23 cellular contexts compared by ENCODE assay signal in the genomic region with DNA sequence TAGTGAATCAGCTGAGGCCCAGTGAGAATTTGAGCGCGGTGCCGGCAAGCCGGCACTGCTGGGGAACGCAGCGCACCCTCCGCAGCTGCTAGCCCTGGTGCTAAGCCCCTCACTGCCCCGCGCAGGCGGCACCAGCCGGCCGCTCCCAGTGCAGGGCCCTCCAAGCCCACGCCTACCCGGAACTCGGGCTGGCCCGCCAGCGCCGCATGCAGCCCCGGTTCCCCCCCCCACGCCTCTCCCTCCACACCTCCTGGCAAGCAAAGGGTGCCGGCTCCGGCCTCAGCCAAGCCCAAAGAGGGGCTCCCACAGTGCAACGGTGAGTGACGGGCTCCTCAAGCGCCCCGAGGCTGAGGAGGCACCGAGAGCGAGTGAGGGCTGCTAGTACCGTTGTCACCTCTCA. TPM values are rescaled to one million over a fixed set of nuclear protein-coding genes. Genes with fewer than 3 reads are reported as not detected.
DNase-seq lines count a peak whose midpoint lies in the region; TF ChIP-seq lines count a peak whose summit lies in the region.
"Had no signal": no experiment of that assay in that cellular context is flagged by ENCODE, and none has a peak within 500 bp of the region (broad histone marks: within the 10 kb centered on the region; RNA-seq: fewer than 3 reads in every experiment).

No MANE protein-coding gene starts in this region.

- no peak overlapping the region for H2BK5ac ChIP-seq in neuronal stem cell (ENCODE audit: low read length)

- no peak overlapping the region for H3K27ac ChIP-seq in neuronal stem cell (replicated peaks; ENCODE audit: low read length)
- no peak overlapping the region for H3K27ac ChIP-seq in prostate gland
- H3K27ac ChIP-seq: A549; BLaER1 treated with 17β-estradiol and CSF1 and Interleukin-3, amounts not matched to agents 10 nM and 100 nM; GM23248 had no signal

- H3K4me3 Mint-ChIP-seq in activated T-cell treated with anti-CD3 and anti-CD28 coated beads, Interleukin-2, amount 50 U/mL, for 24 hours, result no peak overlapping the region
- no peak overlapping the region for H3K4me3 Mint-ChIP-seq in type B pancreatic cell
- H3K4me3 Mint-ChIP-seq: CD14-positive monocyte; CD4-positive, alpha-beta T cell; CD8-positive, alpha-beta memory T cell; H9 had no signal

- H3K14ac ChIP-seq in neuronal stem cell (ENCODE audit: low read length), result no peak overlapping the region

- no peaks in the 10 kb centered on the region for H3K79me1 ChIP-seq in neuronal stem cell (ENCODE audit: low read depth, low read length)

- no peak overlapping the region for H3K4me2 ChIP-seq in neuronal stem cell (ENCODE audit: insufficient read depth, low read length, poor library complexity, severe bottlenecking)
- H3K4me2 ChIP-seq: A549; BLaER1 treated with 17β-estradiol and CSF1 and Interleukin-3, amounts not matched to agents 10 nM and 100 nM had no signal

- no CpG with 5 or more reads among the region's 29 CpGs for WGBS in neuronal stem cell (ENCODE audit: extremely low coverage in 2 of 2, insufficient read length in 2 of 2, insufficient replicate concordance in 1 of 2), 2 donors
- 87% methylated on average over 29 of the region's 29 CpGs for WGBS in prostate gland

- no peak overlapping the region for H2AFZ ChIP-seq in neuronal stem cell (ENCODE audit: low read length)
- H2AFZ ChIP-seq: GM23248 had no signal

- H3K9me3 Mint-ChIP-seq in activated T-cell treated with anti-CD3 and anti-CD28 coated beads, Interleukin-2, amount 50 U/mL, for 24 hours, result no peaks in the 10 kb centered on the region
- no peaks in the 10 kb centered on the region for H3K9me3 Mint-ChIP-seq in type B pancreatic cell
- H3K9me3 Mint-ChIP-seq: CD4-positive, alpha-beta T cell; CD8-positive, alpha-beta memory T cell; H9 had no signal

- intact Hi-C loops in prostate gland (cut with DNase I), result no loop called here

- no peak overlapping the region for H4K8ac ChIP-seq in neuronal stem cell (ENCODE audit: low read depth, low read length)

- DNase-seq in activated T-cell treated with anti-CD3 and anti-CD28 coated beads, Interleukin-2, amount 50 U/mL, for 24 hours, result peak; percentile 5
- DNase-seq in activated T-cell treated with anti-CD3 and anti-CD28 coated beads for 4 hours (no peak), islet precursor cell (peak; percentile 37), neuronal stem cell (ENCODE audit: low spot score) (no peak), type B pancreatic cell (ENCODE audit: extremely low spot score, unreplicated experiment) (peak; percentile 62), prostate gland (ENCODE audit: low spot score) (no peak), germinal center (ENCODE audit: low spot score) (no peak)
- DNase-seq: 8988T; ACHN; AML-193; BE2C; CD4-positive, alpha-beta T cell; CD8-positive, alpha-beta memory T cell; DMS 273 treated with DMSO at 0.1 percent for 48 hours; DMS79; EL; GDM1; GM23248; H9 had no signal

- no peak overlapping the region for H3K23ac ChIP-seq in neuronal stem cell (ENCODE audit: low read depth, low read length, poor library complexity)

- peak overlapping the region; percentile 11 for H2BK12ac ChIP-seq in neuronal stem cell (ENCODE audit: low read length)

- no peak for TF ChIP-seq CTCF in type B pancreatic cell (conservative IDR thresholded peaks at IDR 0.05)
- TF ChIP-seq CTCF in prostate gland (IDR thresholded peaks at IDR 0.05), result no peak

- no peak overlapping the region for H3K4ac ChIP-seq in neuronal stem cell (ENCODE audit: low read length)

- no peaks in the 10 kb centered on the region for H3K4me1 Mint-ChIP-seq in activated T-cell treated with anti-CD3 and anti-CD28 coated beads, Interleukin-2, amount 50 U/mL, for 24 hours (ENCODE audit: low read depth)
- peaks cover 8% of the 10 kb centered on the region for H3K4me1 Mint-ChIP-seq in type B pancreatic cell (ENCODE audit: unreplicated experiment)
- H3K4me1 Mint-ChIP-seq: CD8-positive, alpha-beta memory T cell had no signal

- no peaks in the 10 kb centered on the region for H3K36me3 ChIP-seq in neuronal stem cell (replicated peaks in 1 of 2; ENCODE audit: control insufficient read depth in 2 of 2, insufficient read depth in 2 of 2, low read length in 2 of 2)
- H3K36me3 ChIP-seq in prostate gland, result no peaks in the 10 kb centered on the region
- H3K36me3 ChIP-seq: BE2C; BLaER1 treated with 17β-estradiol and CSF1 and Interleukin-3, amounts not matched to agents 10 nM and 100 nM had no signal

- peaks cover 15% of the 10 kb centered on the region for H3K27me3 Mint-ChIP-seq in activated T-cell treated with anti-CD3 and anti-CD28 coated beads, Interleukin-2, amount 50 U/mL, for 24 hours
- peaks cover 4% of the 10 kb centered on the region for H3K27me3 Mint-ChIP-seq in type B pancreatic cell

- H3K9me3 ChIP-seq in neuronal stem cell (replicated peaks in 1 of 2; ENCODE audit: control insufficient read depth in 2 of 2, insufficient read depth in 1 of 2, low read depth in 1 of 2, low read length in 2 of 2) (peaks cover 0 to 1% of the 10 kb centered on the region in 2 donors), prostate gland (no peaks in the 10 kb centered on the region)
- H3K9me3 ChIP-seq: A549, BE2C had no signal

- no peak overlapping the region for H3K18ac ChIP-seq in neuronal stem cell (ENCODE audit: low read length)

- H3K9ac ChIP-seq in neuronal stem cell (ENCODE audit: low read depth, low read length, poor library complexity), result no peak overlapping the region
- H3K9ac ChIP-seq: BLaER1 treated with 17β-estradiol and CSF1 and Interleukin-3, amounts not matched to agents 10 nM and 100 nM; GM23248 had no signal

- H3K4me3 ChIP-seq in neuronal stem cell (ENCODE audit: low read length in 2 of 2) (no peak overlapping the region), prostate gland (no peak overlapping the region)
- H3K4me3 ChIP-seq: A549; BLaER1 treated with 17β-estradiol and CSF1 and Interleukin-3, amounts not matched to agents 10 nM and 100 nM; GM12878; GM23248 had no signal

- no peak overlapping the region for H2AK5ac ChIP-seq in neuronal stem cell (ENCODE audit: low read depth, low read length)

- H3K36me3 Mint-ChIP-seq in activated T-cell treated with anti-CD3 and anti-CD28 coated beads, Interleukin-2, amount 50 U/mL, for 24 hours (ENCODE audit: low read depth), result no peaks in the 10 kb centered on the region
- no peaks in the 10 kb centered on the region for H3K36me3 Mint-ChIP-seq in type B pancreatic cell
- H3K36me3 Mint-ChIP-seq: CD14-positive monocyte; CD8-positive, alpha-beta memory T cell had no signal

- no peak overlapping the region for H2BK15ac ChIP-seq in neuronal stem cell (ENCODE audit: low read length)

- H3K27ac Mint-ChIP-seq in activated T-cell treated with anti-CD3 and anti-CD28 coated beads, Interleukin-2, amount 50 U/mL, for 24 hours, result no peak overlapping the region
- H3K27ac Mint-ChIP-seq in type B pancreatic cell, result no peak overlapping the region
- H3K27ac Mint-ChIP-seq: CD14-positive monocyte; CD4-positive, alpha-beta T cell; CD8-positive, alpha-beta memory T cell; H9 had no signal

- TF ChIP-seq POLR2A in prostate gland (IDR thresholded peaks at IDR 0.05), result no peak

- H3K4me1 ChIP-seq in neuronal stem cell (ENCODE audit: control insufficient read depth in 2 of 2, insufficient read depth in 1 of 2, low read depth in 1 of 2, low read length in 2 of 2) (no peaks in the 10 kb centered on the region), prostate gland (replicated peaks) (no peaks in the 10 kb centered on the region)
- H3K4me1 ChIP-seq: BE2C; BLaER1 treated with 17β-estradiol and CSF1 and Interleukin-3, amounts not matched to agents 10 nM and 100 nM had no signal

- no peak overlapping the region for H4K91ac ChIP-seq in neuronal stem cell (ENCODE audit: low read depth, low read length, poor library complexity)

- no peak overlapping the region for H2BK120ac ChIP-seq in neuronal stem cell (ENCODE audit: low read depth, low read length)

- no peaks in the 10 kb centered on the region for H3K27me3 ChIP-seq in neuronal stem cell (ENCODE audit: control insufficient read depth in 3 of 3, insufficient read depth in 3 of 3, low read depth in 1 of 3, low read length in 3 of 3)
- H3K27me3 ChIP-seq in prostate gland (replicated peaks; ENCODE audit: insufficient read depth), result no peaks in the 10 kb centered on the region
- H3K27me3 ChIP-seq: BE2C; BLaER1 treated with 17β-estradiol and CSF1 and Interleukin-3, amounts not matched to agents 10 nM and 100 nM had no signal

RNA-seq across cellular contexts. Expression of gene VASH1, which starts 54.5 kb away (rescaled TPM):
- polyA plus RNA-seq in neuronal stem cell (2013, experiment 1 of 2), result 29.4 TPM
- polyA plus RNA-seq in neuronal stem cell (2013, experiment 2 of 2), result 30.2 TPM
- 4.3 and 28.8 TPM in 2 replicates for total RNA-seq in type B pancreatic cell (ENCODE audit: low replicate concordance)
- total RNA-seq in prostate gland, result 10 to 100 TPM in 1 of 2 donors, 1 to 10 TPM in 1; 2.1 to 19.8 TPM

Comparison
In these comparisons a context has a peak if more than half of its experiments do, and no peak if none do; other contexts are left out.
1. DNase-seq: peak in activated T-cell treated with anti-CD3 and anti-CD28 coated beads, Interleukin-2, amount 50 U/mL, for 24 hours (single experiment), islet precursor cell (single experiment) and type B pancreatic cell (single experiment); none in activated T-cell treated with anti-CD3 and anti-CD28 coated beads for 4 hours (single experiment), neuronal stem cell (single experiment), prostate gland (single experiment) and germinal center (single experiment).